1 cellular context compared by ENCODE assay signal in genomic region chr1:116268211-116268610, GRCh38.
TF ChIP-seq lines count a peak whose summit lies in the region.

No MANE protein-coding gene starts in this region.

TF ChIP-seq in SK-N-SH, 30 proteins besides CTCF, POLR2A, EP300 and RAD21 (continued from another document):
- TF ChIP-seq, protein P1, sequence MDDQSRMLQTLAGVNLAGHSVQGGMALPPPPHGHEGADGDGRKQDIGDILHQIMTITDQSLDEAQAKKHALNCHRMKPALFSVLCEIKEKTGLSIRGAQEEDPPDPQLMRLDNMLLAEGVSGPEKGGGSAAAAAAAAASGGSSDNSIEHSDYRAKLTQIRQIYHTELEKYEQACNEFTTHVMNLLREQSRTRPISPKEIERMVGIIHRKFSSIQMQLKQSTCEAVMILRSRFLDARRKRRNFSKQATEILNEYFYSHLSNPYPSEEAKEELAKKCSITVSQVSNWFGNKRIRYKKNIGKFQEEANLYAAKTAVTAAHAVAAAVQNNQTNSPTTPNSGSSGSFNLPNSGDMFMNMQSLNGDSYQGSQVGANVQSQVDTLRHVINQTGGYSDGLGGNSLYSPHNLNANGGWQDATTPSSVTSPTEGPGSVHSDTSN (IDR thresholded peaks at IDR 0.05): no peak
